In genomic region chr1:38476111-38476783, GRCh38 we compare ENCODE assay signal across 12 cellular contexts.
DNase-seq lines count a peak whose midpoint lies in the region; ATAC-seq and TF ChIP-seq lines count a peak whose summit lies in the region.
"Had no signal": no experiment of that assay in that cellular context is flagged by ENCODE, and none has a peak within 500 bp of the region (broad histone marks: within the 10 kb centered on the region; RNA-seq: fewer than 3 reads in every experiment).

No MANE protein-coding gene starts in this region.

- H3K4me1 Mint-ChIP-seq in CD8-positive, alpha-beta T cell (ENCODE audit: low read depth) = peaks cover 13% of the 10 kb centered on the region
- H3K4me1 Mint-ChIP-seq in endodermal cell = peaks cover 20% of the 10 kb centered on the region
- peaks cover 40 to 64% (median 61%) of the 10 kb centered on the region in 3 donors for H3K4me1 Mint-ChIP-seq in naive B cell

- intact Hi-C loops in CD8-positive, alpha-beta T cell (cut with DNase I, micrococcal nuclease) = no loop called here

- H3K9me3 Mint-ChIP-seq in CD8-positive, alpha-beta T cell = peaks cover 11% of the 10 kb centered on the region
- H3K9me3 Mint-ChIP-seq in endodermal cell = peaks cover 17% of the 10 kb centered on the region
- peaks cover 5 to 24% (median 11%) of the 10 kb centered on the region in 7 donors for H3K9me3 Mint-ChIP-seq in naive B cell

- peak overlapping the region; percentile 15 for H3K9ac ChIP-seq in endodermal cell (ENCODE audit: extremely low read depth, low read length, poor library complexity, severe bottlenecking)

- no peak for ATAC-seq in CD8-positive, alpha-beta T cell
- ATAC-seq in naive B cell (ENCODE audit: low read depth in 2 of 2) (no peak), GM21528 (IDR thresholded peaks at IDR 0.05; ENCODE audit: low FRiP score, unreplicated experiment) (no peak), HG03460 (IDR thresholded peaks at IDR 0.05; ENCODE audit: unreplicated experiment) (no peak)
- ATAC-seq: left cardiac atrium had no signal

- H3K36me3 ChIP-seq in CD8-positive, alpha-beta T cell (ENCODE audit: insufficient read depth, low read length) = no peaks in the 10 kb centered on the region
- H3K36me3 ChIP-seq in H7 (replicated peaks; ENCODE audit: control insufficient read depth, insufficient read depth, low read length) (no peaks in the 10 kb centered on the region), endodermal cell (ENCODE audit: control insufficient read depth, insufficient read depth, low read length) (no peaks in the 10 kb centered on the region)

- H3K36me3 Mint-ChIP-seq in CD8-positive, alpha-beta T cell = no peaks in the 10 kb centered on the region
- peaks cover 4% of the 10 kb centered on the region for H3K36me3 Mint-ChIP-seq in endodermal cell (ENCODE audit: low read depth)
- H3K36me3 Mint-ChIP-seq in naive B cell = peaks cover 8 to 19% of the 10 kb centered on the region in 2 donors

- H3K4me1 ChIP-seq in CD8-positive, alpha-beta T cell (ENCODE audit: insufficient read depth, low read length) = no peaks in the 10 kb centered on the region
- H3K4me1 ChIP-seq in endodermal cell (ENCODE audit: control insufficient read depth, insufficient read depth, low read length) = peaks cover 6% of the 10 kb centered on the region

- H3K9me3 ChIP-seq in CD8-positive, alpha-beta T cell (ENCODE audit: low read length) = peaks cover 5% of the 10 kb centered on the region
- H3K9me3 ChIP-seq in endodermal cell (ENCODE audit: control insufficient read depth, low read length) = peaks cover 15% of the 10 kb centered on the region

- H3K4me3 ChIP-seq in CD8-positive, alpha-beta T cell (ENCODE audit: low read depth, low read length) = no peak overlapping the region
- H3K4me3 ChIP-seq in H7 (ENCODE audit: insufficient read depth, low read depth, low read length) = peak overlapping the region; percentile 40
- H3K4me3 ChIP-seq in endodermal cell (ENCODE audit: low read length) = peak overlapping the region; percentile 59

- no peak overlapping the region for H3K27ac Mint-ChIP-seq in CD8-positive, alpha-beta T cell
- no peak overlapping the region for H3K27ac Mint-ChIP-seq in endodermal cell
- H3K27ac Mint-ChIP-seq in naive B cell = peak overlapping the region; percentile 96 to 99 (median 99)
- H3K27ac Mint-ChIP-seq: dendritic cell treated with granulocyte-macrophage colony-stimulating factor and Interleukin-4, amounts not matched to agents 40 ng/mL and 50 ng/mL, for 4 days had no signal

- POLR2A ChIA-PET in CD8-positive, alpha-beta T cell (lab: Charles Lee) = no interaction called here

- peak overlapping the region; percentile 44 for H3K4me3 Mint-ChIP-seq in CD8-positive, alpha-beta T cell
- H3K4me3 Mint-ChIP-seq in endodermal cell (peak overlapping the region; percentile 45), naive B cell (peak overlapping the region; percentile 76 to 98 (median 96))
- H3K4me3 Mint-ChIP-seq: dendritic cell treated with granulocyte-macrophage colony-stimulating factor and Interleukin-4, amounts not matched to agents 40 ng/mL and 50 ng/mL, for 4 days had no signal

- no peak for TF ChIP-seq CTCF in CD8-positive, alpha-beta T cell (IDR thresholded peaks at IDR 0.05)
- TF ChIP-seq CTCF in endodermal cell (conservative IDR thresholded peaks at IDR 0.05) = no peak

- DNase-seq in CD8-positive, alpha-beta T cell = no peak
- DNase-seq in H7 = peak; percentile 84
- peak; percentile 79 for DNase-seq in endodermal cell
- DNase-seq in naive B cell = no peak
- DNase-seq in kidney tubule cell (ENCODE audit: low spot score) = no peak
- no peak for DNase-seq in NCI-H1436 treated with DMSO at 0.1 percent for 48 hours (lab: John Stamatoyannopoulos, UW)
- DNase-seq: left cardiac atrium, NCI-H345, SW 1271 had no signal

- WGBS in endodermal cell (ENCODE audit: insufficient coverage in 1 of 2, insufficient read length in 1 of 2), 2 experiments = 1 to 4% methylated on average over 22 to 46 of the region's 46 CpGs

- peaks cover 3% of the 10 kb centered on the region for H3K27me3 ChIP-seq in CD8-positive, alpha-beta T cell (ENCODE audit: insufficient read depth, low read length)
- H3K27me3 ChIP-seq in H7 (ENCODE audit: control insufficient read depth, insufficient read depth, low read length) (peaks cover 6% of the 10 kb centered on the region), endodermal cell (ENCODE audit: control insufficient read depth, insufficient read depth, low read length, poor library complexity, severe bottlenecking) (peaks cover 42% of the 10 kb centered on the region)

- CTCF ChIA-PET in CD8-positive, alpha-beta T cell (lab: Charles Lee) = no interaction called here

- no peak overlapping the region for H3K27ac ChIP-seq in CD8-positive, alpha-beta T cell (ENCODE audit: low read depth, low read length)
- peak overlapping the region; percentile 88 for H3K27ac ChIP-seq in endodermal cell (ENCODE audit: low read depth, low read length)

- peaks cover 54% of the 10 kb centered on the region for H3K27me3 Mint-ChIP-seq in CD8-positive, alpha-beta T cell (ENCODE audit: low read depth)
- peaks cover 38% of the 10 kb centered on the region for H3K27me3 Mint-ChIP-seq in endodermal cell (ENCODE audit: insufficient read depth)
- peaks cover 0 to 8% (median 4%) of the 10 kb centered on the region in 3 donors for H3K27me3 Mint-ChIP-seq in naive B cell

Comparison
In these comparisons a context has a peak if more than half of its experiments do, and no peak if none do; other contexts are left out.
1. DNase-seq: peak in H7 (single experiment) and endodermal cell (single experiment); none in CD8-positive, alpha-beta T cell (0 of 7), naive B cell (single experiment), kidney tubule cell (single experiment) and NCI-H1436 treated with DMSO at 0.1 percent for 48 hours (single experiment).
2. H3K27ac Mint-ChIP-seq: peak in naive B cell (6 of 6); none in CD8-positive, alpha-beta T cell (single experiment) and endodermal cell (single experiment).
3. H3K4me3 Mint-ChIP-seq: peak in every context shown above with its lines; median percentile 96 in naive B cell; 45 in endodermal cell; 44 in CD8-positive, alpha-beta T cell.